8 cellular contexts compared by ENCODE assay signal in genomic region chr1:91501527-91501859, GRCh38. TPM values are rescaled to one million over a fixed set of nuclear protein-coding genes. Genes with fewer than 3 reads are reported as not detected.
A peak's percentile ranks its signal among the peaks of the same experiment; 100 is the strongest.
DNase-seq lines count a peak whose midpoint lies in the region; ATAC-seq and TF ChIP-seq lines count a peak whose summit lies in the region.

No MANE protein-coding gene starts in this region.

- H3K27me3 Mint-ChIP-seq in chondrocyte (ENCODE audit: low read depth) = no peaks in the 10 kb centered on the region
- no peaks in the 10 kb centered on the region for H3K27me3 Mint-ChIP-seq in activated CD4-positive, alpha-beta T cell treated with anti-CD3 and anti-CD28 coated beads, Interleukin-2, amount 10 ng/mL, durations not matched to agents 24 days and 14 days

- TF ChIP-seq CTCF in C4-2B (conservative IDR thresholded peaks at IDR 0.05) = peak; percentile 60
- TF ChIP-seq CTCF in chondrocyte (IDR thresholded peaks at IDR 0.05) = peak; percentile 51

- H3K4me1 Mint-ChIP-seq in chondrocyte (ENCODE audit: low read depth) = peaks cover 17% of the 10 kb centered on the region
- H3K4me1 Mint-ChIP-seq in activated CD4-positive, alpha-beta T cell treated with anti-CD3 and anti-CD28 coated beads, Interleukin-2, amount 10 ng/mL, durations not matched to agents 24 days and 14 days = peaks cover 30% of the 10 kb centered on the region

- H3K4me1 ChIP-seq in mucosa of stomach (ENCODE audit: control insufficient read depth, insufficient read depth, low read length) = no peaks in the 10 kb centered on the region

- H3K4me3 ChIP-seq in mucosa of stomach (ENCODE audit: low read length) = peak overlapping the region; percentile 70

- no peak overlapping the region for H3K4me3 Mint-ChIP-seq in chondrocyte (ENCODE audit: unreplicated experiment)
- no peak overlapping the region for H3K4me3 Mint-ChIP-seq in activated CD4-positive, alpha-beta T cell treated with anti-CD3 and anti-CD28 coated beads, Interleukin-2, amount 10 ng/mL, durations not matched to agents 24 days and 14 days

- ATAC-seq in GM18873 (IDR thresholded peaks at IDR 0.05; ENCODE audit: low FRiP score, unreplicated experiment) (peak; percentile 9), HG03135 (IDR thresholded peaks at IDR 0.05; ENCODE audit: unreplicated experiment) (peak; percentile 6)

- DNase-seq in NCI-H510A treated with DMSO at 0.1 percent for 48 hours (lab: John Stamatoyannopoulos, UW) (peak; percentile 95), chondrocyte (ENCODE audit: low spot score) (no peak), OCI-M1 (lab: John Stamatoyannopoulos, UW) (no peak)
- DNase-seq in activated CD4-positive, alpha-beta T cell treated with anti-CD3 and anti-CD28 coated beads, Interleukin-2, amount 10 ng/mL, durations not matched to agents 24 days and 14 days = no peak

- H3K9me3 Mint-ChIP-seq in chondrocyte (ENCODE audit: low read depth) = no peaks in the 10 kb centered on the region
- H3K9me3 Mint-ChIP-seq in activated CD4-positive, alpha-beta T cell treated with anti-CD3 and anti-CD28 coated beads, Interleukin-2, amount 10 ng/mL, durations not matched to agents 24 days and 14 days = no peaks in the 10 kb centered on the region

- intact Hi-C loops in activated CD4-positive, alpha-beta T cell treated with anti-CD3 and anti-CD28 coated beads, Interleukin-2, amount 10 ng/mL, durations not matched to agents 24 days and 14 days (cut with micrococcal nuclease) = loop anchor here (5.0 to 10.0 kb wide), 7 partner anchors 219 to 983 kb away; partner anchors contain the start of genes GFI1, GLMN, RPAP2 and TGFBR3

- H3K36me3 Mint-ChIP-seq in chondrocyte (ENCODE audit: low read depth) = no peaks in the 10 kb centered on the region
- H3K36me3 Mint-ChIP-seq in activated CD4-positive, alpha-beta T cell treated with anti-CD3 and anti-CD28 coated beads, Interleukin-2, amount 10 ng/mL, durations not matched to agents 24 days and 14 days (ENCODE audit: low read depth) = peaks cover 8% of the 10 kb centered on the region

- no peaks in the 10 kb centered on the region for H3K9me3 ChIP-seq in mucosa of stomach (ENCODE audit: control insufficient read depth, low read length)

- H3K27ac ChIP-seq in C4-2B = peak overlapping the region; percentile 93

- H3K27ac Mint-ChIP-seq in chondrocyte (ENCODE audit: unreplicated experiment) = no peak overlapping the region
- H3K27ac Mint-ChIP-seq in activated CD4-positive, alpha-beta T cell treated with anti-CD3 and anti-CD28 coated beads, Interleukin-2, amount 10 ng/mL, durations not matched to agents 24 days and 14 days = no peak overlapping the region

- peak overlapping the region; percentile 56 for H3K9ac ChIP-seq in mucosa of stomach (ENCODE audit: low read length)

- H3K27me3 ChIP-seq in mucosa of stomach (ENCODE audit: control insufficient read depth, insufficient read depth, low read length) = no peaks in the 10 kb centered on the region

- H3K36me3 ChIP-seq in mucosa of stomach (ENCODE audit: control insufficient read depth, insufficient read depth, low read length) = no peaks in the 10 kb centered on the region

RNA-seq across cellular contexts. Expression of gene CDC7, which starts 0.8 kb away (rescaled TPM):
- total RNA-seq in chondrocyte = 3.9 to 6.4 TPM (median 6.4 TPM) in 3 replicates
- 21.4 and 22.3 TPM in 2 replicates for total RNA-seq in activated CD4-positive, alpha-beta T cell treated with anti-CD3 and anti-CD28 coated beads, Interleukin-2, amount 10 ng/mL, durations not matched to agents 24 days and 14 days
